1 cellular context compared by ENCODE assay signal in genomic region chr6:30821862-30822784, GRCh38.
TF ChIP-seq lines count a peak whose summit lies in the region.

No MANE protein-coding gene starts in this region.

TF ChIP-seq in GM23338, 12 proteins besides CTCF, POLR2A, EP300 and RAD21 (continued from another document):
- TF ChIP-seq, protein P1, sequence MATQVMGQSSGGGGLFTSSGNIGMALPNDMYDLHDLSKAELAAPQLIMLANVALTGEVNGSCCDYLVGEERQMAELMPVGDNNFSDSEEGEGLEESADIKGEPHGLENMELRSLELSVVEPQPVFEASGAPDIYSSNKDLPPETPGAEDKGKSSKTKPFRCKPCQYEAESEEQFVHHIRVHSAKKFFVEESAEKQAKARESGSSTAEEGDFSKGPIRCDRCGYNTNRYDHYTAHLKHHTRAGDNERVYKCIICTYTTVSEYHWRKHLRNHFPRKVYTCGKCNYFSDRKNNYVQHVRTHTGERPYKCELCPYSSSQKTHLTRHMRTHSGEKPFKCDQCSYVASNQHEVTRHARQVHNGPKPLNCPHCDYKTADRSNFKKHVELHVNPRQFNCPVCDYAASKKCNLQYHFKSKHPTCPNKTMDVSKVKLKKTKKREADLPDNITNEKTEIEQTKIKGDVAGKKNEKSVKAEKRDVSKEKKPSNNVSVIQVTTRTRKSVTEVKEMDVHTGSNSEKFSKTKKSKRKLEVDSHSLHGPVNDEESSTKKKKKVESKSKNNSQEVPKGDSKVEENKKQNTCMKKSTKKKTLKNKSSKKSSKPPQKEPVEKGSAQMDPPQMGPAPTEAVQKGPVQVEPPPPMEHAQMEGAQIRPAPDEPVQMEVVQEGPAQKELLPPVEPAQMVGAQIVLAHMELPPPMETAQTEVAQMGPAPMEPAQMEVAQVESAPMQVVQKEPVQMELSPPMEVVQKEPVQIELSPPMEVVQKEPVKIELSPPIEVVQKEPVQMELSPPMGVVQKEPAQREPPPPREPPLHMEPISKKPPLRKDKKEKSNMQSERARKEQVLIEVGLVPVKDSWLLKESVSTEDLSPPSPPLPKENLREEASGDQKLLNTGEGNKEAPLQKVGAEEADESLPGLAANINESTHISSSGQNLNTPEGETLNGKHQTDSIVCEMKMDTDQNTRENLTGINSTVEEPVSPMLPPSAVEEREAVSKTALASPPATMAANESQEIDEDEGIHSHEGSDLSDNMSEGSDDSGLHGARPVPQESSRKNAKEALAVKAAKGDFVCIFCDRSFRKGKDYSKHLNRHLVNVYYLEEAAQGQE (IDR thresholded peaks at IDR 0.05; ENCODE audit: unreplicated experiment) = no peak
- TF ChIP-seq STAT1 (IDR thresholded peaks at IDR 0.05; ENCODE audit: unreplicated experiment) (no peak), NANOG (IDR thresholded peaks at IDR 0.05; ENCODE audit: borderline replicate concordance) (no peak), ZNF331 (CRISPR knock-in tag; IDR thresholded peaks at IDR 0.05; ENCODE audit: low read depth) (no peak)
- TF ChIP-seq, protein P2, sequence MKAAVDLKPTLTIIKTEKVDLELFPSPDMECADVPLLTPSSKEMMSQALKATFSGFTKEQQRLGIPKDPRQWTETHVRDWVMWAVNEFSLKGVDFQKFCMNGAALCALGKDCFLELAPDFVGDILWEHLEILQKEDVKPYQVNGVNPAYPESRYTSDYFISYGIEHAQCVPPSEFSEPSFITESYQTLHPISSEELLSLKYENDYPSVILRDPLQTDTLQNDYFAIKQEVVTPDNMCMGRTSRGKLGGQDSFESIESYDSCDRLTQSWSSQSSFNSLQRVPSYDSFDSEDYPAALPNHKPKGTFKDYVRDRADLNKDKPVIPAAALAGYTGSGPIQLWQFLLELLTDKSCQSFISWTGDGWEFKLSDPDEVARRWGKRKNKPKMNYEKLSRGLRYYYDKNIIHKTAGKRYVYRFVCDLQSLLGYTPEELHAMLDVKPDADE (IDR thresholded peaks at IDR 0.05) = no peak
